19 cellular contexts compared by ENCODE assay signal in genomic region chr22:23892130-23892529, GRCh38. TPM values are rescaled to one million over a fixed set of nuclear protein-coding genes. Genes with fewer than 3 reads are reported as not detected.
DNase-seq lines count a peak whose midpoint lies in the region; ATAC-seq and TF ChIP-seq lines count a peak whose summit lies in the region.
"Had no signal": no experiment of that assay in that cellular context is flagged by ENCODE, and none has a peak within 500 bp of the region (broad histone marks: within the 10 kb centered on the region; RNA-seq: fewer than 3 reads in every experiment).

No MANE protein-coding gene starts in this region.

- POLR2A ChIA-PET in activated naive CD8-positive, alpha-beta T cell treated with anti-CD3 and anti-CD28 coated beads, Interleukin-2, amount 10 ng/mL, durations not matched to agents 7 days and 5 days (lab: Charles Lee), result interaction anchor here (3.3 kb wide), 1 partner anchor 20 kb away, joined by 53 read pairs; no protein-coding TSS in a partner anchor
- POLR2A ChIA-PET in activated CD8-positive, alpha-beta T cell treated with anti-CD3 and anti-CD28 coated beads for 36 hours (lab: Charles Lee), result interaction anchor here (2.6 kb wide), 1 partner anchor 265 kb away, joined by 10 read pairs; no protein-coding TSS in a partner anchor

- peaks cover 18% of the 10 kb centered on the region for H3K36me3 ChIP-seq in SJCRH30

- DNase-seq in activated naive CD8-positive, alpha-beta T cell treated with anti-CD3 and anti-CD28 coated beads, Interleukin-2, amount 10 ng/mL, durations not matched to agents 7 days and 5 days, result no peak
- DNase-seq in activated naive CD8-positive, alpha-beta T cell treated with anti-CD3 and anti-CD28 coated beads, Interleukin-2, amount 50 U/mL, for 24 hours, result no peak
- no peak for DNase-seq in activated CD8-positive, alpha-beta T cell treated with anti-CD3 and anti-CD28 coated beads for 36 hours
- no peak for DNase-seq in mesothelial cell of epicardium (ENCODE audit: low spot score in 2 of 2, unreplicated experiment in 2 of 2)
- no peak for DNase-seq in OCI-M1 (lab: John Stamatoyannopoulos, UW)
- no peak for DNase-seq in SJCRH30
- DNase-seq: activated effector memory CD4-positive, alpha-beta T cell treated with Interleukin-2 at 50 U/mL for 16 hours; amygdala; DMS53; dorsolateral prefrontal cortex; GF-D8; heart right ventricle; Karpas-422; NCI-H1694; NCI-H2171 treated with DMSO at 0.1 percent for 48 hours; NCI-H526 treated with DMSO at 0.1 percent for 48 hours had no signal

- H3K4me3 Mint-ChIP-seq in activated naive CD8-positive, alpha-beta T cell treated with anti-CD3 and anti-CD28 coated beads, Interleukin-2, amount 10 ng/mL, durations not matched to agents 7 days and 5 days, result peak overlapping the region; percentile 19
- H3K4me3 Mint-ChIP-seq in activated naive CD8-positive, alpha-beta T cell treated with anti-CD3 and anti-CD28 coated beads, Interleukin-2, amount 50 U/mL, for 24 hours, result no peak overlapping the region
- H3K4me3 Mint-ChIP-seq in activated CD8-positive, alpha-beta T cell treated with anti-CD3 and anti-CD28 coated beads for 36 hours, result no peak overlapping the region
- no peak overlapping the region for H3K4me3 Mint-ChIP-seq in mesothelial cell of epicardium

- CTCF ChIA-PET in activated CD8-positive, alpha-beta T cell treated with anti-CD3 and anti-CD28 coated beads for 36 hours (lab: Charles Lee), result interaction anchor here (0.7 kb wide), 1 partner anchor 34 kb away, joined by 4 read pairs; the partner anchor contains the start of gene SLC2A11

- no peaks in the 10 kb centered on the region for H3K27me3 ChIP-seq in SJCRH30
- H3K27me3 ChIP-seq: dorsolateral prefrontal cortex, heart right ventricle had no signal

- peaks cover 10% of the 10 kb centered on the region; the same call in 1 of the 2 replicates for H3K9me3 ChIP-seq in SJCRH30 (replicated peaks)
- H3K9me3 ChIP-seq: heart right ventricle had no signal

- H3K4me3 ChIP-seq in SJCRH30, result no peak overlapping the region
- H3K4me3 ChIP-seq: dorsolateral prefrontal cortex, heart right ventricle had no signal

- intact Hi-C loops in activated CD8-positive, alpha-beta T cell treated with anti-CD3 and anti-CD28 coated beads for 36 hours (cut with micrococcal nuclease), result no loop called here

- H3K4me1 Mint-ChIP-seq in activated naive CD8-positive, alpha-beta T cell treated with anti-CD3 and anti-CD28 coated beads, Interleukin-2, amount 10 ng/mL, durations not matched to agents 7 days and 5 days, result peaks cover 19% of the 10 kb centered on the region
- H3K4me1 Mint-ChIP-seq in activated naive CD8-positive, alpha-beta T cell treated with anti-CD3 and anti-CD28 coated beads, Interleukin-2, amount 50 U/mL, for 24 hours, result peaks cover 21% of the 10 kb centered on the region
- H3K4me1 Mint-ChIP-seq in activated CD8-positive, alpha-beta T cell treated with anti-CD3 and anti-CD28 coated beads for 36 hours (ENCODE audit: low read depth), result peaks cover 16% of the 10 kb centered on the region
- peaks cover 33% of the 10 kb centered on the region for H3K4me1 Mint-ChIP-seq in mesothelial cell of epicardium

- TF ChIP-seq POLR2A in GM18505 (IDR thresholded peaks at IDR 0.05; ENCODE audit: borderline replicate concordance, extremely low read depth, insufficient read depth, insufficient read length), result no peak

- peaks cover 14% of the 10 kb centered on the region for H3K36me3 Mint-ChIP-seq in activated naive CD8-positive, alpha-beta T cell treated with anti-CD3 and anti-CD28 coated beads, Interleukin-2, amount 10 ng/mL, durations not matched to agents 7 days and 5 days
- H3K36me3 Mint-ChIP-seq in activated naive CD8-positive, alpha-beta T cell treated with anti-CD3 and anti-CD28 coated beads, Interleukin-2, amount 50 U/mL, for 24 hours (ENCODE audit: low read depth), result peaks cover 22% of the 10 kb centered on the region
- H3K36me3 Mint-ChIP-seq in activated CD8-positive, alpha-beta T cell treated with anti-CD3 and anti-CD28 coated beads for 36 hours (ENCODE audit: low read depth), result peaks cover 27% of the 10 kb centered on the region
- H3K36me3 Mint-ChIP-seq in mesothelial cell of epicardium, result peaks cover 7% of the 10 kb centered on the region

- ATAC-seq in activated naive CD8-positive, alpha-beta T cell treated with anti-CD3 and anti-CD28 coated beads, Interleukin-2, amount 10 ng/mL, durations not matched to agents 7 days and 5 days (ENCODE audit: low read depth), result no peak
- ATAC-seq in activated naive CD8-positive, alpha-beta T cell treated with anti-CD3 and anti-CD28 coated beads, Interleukin-2, amount 50 U/mL, for 24 hours, result no peak
- no peak for ATAC-seq in activated CD8-positive, alpha-beta T cell treated with anti-CD3 and anti-CD28 coated beads for 36 hours
- no peak for ATAC-seq in GM18505 (IDR thresholded peaks at IDR 0.05; ENCODE audit: unreplicated experiment)
- ATAC-seq: heart right ventricle had no signal

- no peaks in the 10 kb centered on the region for H3K27me3 Mint-ChIP-seq in activated naive CD8-positive, alpha-beta T cell treated with anti-CD3 and anti-CD28 coated beads, Interleukin-2, amount 10 ng/mL, durations not matched to agents 7 days and 5 days
- no peaks in the 10 kb centered on the region for H3K27me3 Mint-ChIP-seq in activated naive CD8-positive, alpha-beta T cell treated with anti-CD3 and anti-CD28 coated beads, Interleukin-2, amount 50 U/mL, for 24 hours
- no peaks in the 10 kb centered on the region for H3K27me3 Mint-ChIP-seq in activated CD8-positive, alpha-beta T cell treated with anti-CD3 and anti-CD28 coated beads for 36 hours
- no peaks in the 10 kb centered on the region for H3K27me3 Mint-ChIP-seq in mesothelial cell of epicardium (ENCODE audit: low read depth)

- no peak overlapping the region for H3K27ac ChIP-seq in SJCRH30
- H3K27ac ChIP-seq: epithelial cell of prostate, heart right ventricle had no signal

- TF ChIP-seq CTCF in activated CD8-positive, alpha-beta T cell treated with anti-CD3 and anti-CD28 coated beads for 36 hours (IDR thresholded peaks at IDR 0.05), result no peak
- TF ChIP-seq CTCF in mesothelial cell of epicardium (IDR thresholded peaks at IDR 0.05; ENCODE audit: unreplicated experiment), result no peak

- H3K9me3 Mint-ChIP-seq in activated naive CD8-positive, alpha-beta T cell treated with anti-CD3 and anti-CD28 coated beads, Interleukin-2, amount 10 ng/mL, durations not matched to agents 7 days and 5 days, result no peaks in the 10 kb centered on the region
- H3K9me3 Mint-ChIP-seq in activated naive CD8-positive, alpha-beta T cell treated with anti-CD3 and anti-CD28 coated beads, Interleukin-2, amount 50 U/mL, for 24 hours, result no peaks in the 10 kb centered on the region
- no peaks in the 10 kb centered on the region for H3K9me3 Mint-ChIP-seq in activated CD8-positive, alpha-beta T cell treated with anti-CD3 and anti-CD28 coated beads for 36 hours
- no peaks in the 10 kb centered on the region for H3K9me3 Mint-ChIP-seq in mesothelial cell of epicardium

- peak overlapping the region; percentile 19 for H3K27ac Mint-ChIP-seq in activated naive CD8-positive, alpha-beta T cell treated with anti-CD3 and anti-CD28 coated beads, Interleukin-2, amount 10 ng/mL, durations not matched to agents 7 days and 5 days
- H3K27ac Mint-ChIP-seq in activated naive CD8-positive, alpha-beta T cell treated with anti-CD3 and anti-CD28 coated beads, Interleukin-2, amount 50 U/mL, for 24 hours, result no peak overlapping the region
- peak overlapping the region; percentile 3 for H3K27ac Mint-ChIP-seq in activated CD8-positive, alpha-beta T cell treated with anti-CD3 and anti-CD28 coated beads for 36 hours
- H3K27ac Mint-ChIP-seq in mesothelial cell of epicardium, result peak overlapping the region; percentile 98

- peaks cover 6% of the 10 kb centered on the region; the same call in 1 of the 2 replicates for H3K4me1 ChIP-seq in SJCRH30

RNA-seq across cellular contexts. Expression of gene MIF, which starts 2.1 kb away (rescaled TPM):
- total RNA-seq in activated naive CD8-positive, alpha-beta T cell treated with anti-CD3 and anti-CD28 coated beads, Interleukin-2, amount 10 ng/mL, durations not matched to agents 7 days and 5 days, result 100 to 1,000 TPM; 776 to 848 TPM
- 1,000 to 10,000 TPM; 1,485 to 1,525 TPM for total RNA-seq in activated CD8-positive, alpha-beta T cell treated with anti-CD3 and anti-CD28 coated beads for 36 hours
- total RNA-seq in mesothelial cell of epicardium, result 916 to 949 TPM (median 925 TPM) in 3 replicates
- total RNA-seq in SJCRH30 (2014; rRNA removed; shearing (Covaris generic)), result 270 and 350 TPM in 2 replicates

RNA-seq across cellular contexts. Expression of gene SLC2A11, which starts 34.5 kb away (rescaled TPM):
- total RNA-seq in activated naive CD8-positive, alpha-beta T cell treated with anti-CD3 and anti-CD28 coated beads, Interleukin-2, amount 10 ng/mL, durations not matched to agents 7 days and 5 days, result 10 to 100 TPM; 10.0 to 12.1 TPM
- total RNA-seq in activated CD8-positive, alpha-beta T cell treated with anti-CD3 and anti-CD28 coated beads for 36 hours, result 1 to 10 TPM; 8.0 to 8.6 TPM
- 98.7 to 112 TPM (median 99.0 TPM) in 3 replicates for total RNA-seq in mesothelial cell of epicardium
- 0.51 and 1.9 TPM in 2 replicates for total RNA-seq in SJCRH30 (2014; rRNA removed; shearing (Covaris generic))

RNA-seq across cellular contexts. Expression of gene DERL3, which starts 53.3 kb away (rescaled TPM):
- 1 to 10 TPM; 9.6 to 9.9 TPM for total RNA-seq in activated naive CD8-positive, alpha-beta T cell treated with anti-CD3 and anti-CD28 coated beads, Interleukin-2, amount 10 ng/mL, durations not matched to agents 7 days and 5 days
- 1 to 10 TPM; 5.4 to 7.6 TPM for total RNA-seq in activated CD8-positive, alpha-beta T cell treated with anti-CD3 and anti-CD28 coated beads for 36 hours
- total RNA-seq in mesothelial cell of epicardium, result 23.5 to 25.8 TPM (median 24.8 TPM) in 3 replicates
- not detected in 2 replicates for total RNA-seq in SJCRH30 (2014; rRNA removed; shearing (Covaris generic))
- total RNA-seq: HT1080 had no signal
